1 cellular context compared by ENCODE assay signal in the genomic region with DNA sequence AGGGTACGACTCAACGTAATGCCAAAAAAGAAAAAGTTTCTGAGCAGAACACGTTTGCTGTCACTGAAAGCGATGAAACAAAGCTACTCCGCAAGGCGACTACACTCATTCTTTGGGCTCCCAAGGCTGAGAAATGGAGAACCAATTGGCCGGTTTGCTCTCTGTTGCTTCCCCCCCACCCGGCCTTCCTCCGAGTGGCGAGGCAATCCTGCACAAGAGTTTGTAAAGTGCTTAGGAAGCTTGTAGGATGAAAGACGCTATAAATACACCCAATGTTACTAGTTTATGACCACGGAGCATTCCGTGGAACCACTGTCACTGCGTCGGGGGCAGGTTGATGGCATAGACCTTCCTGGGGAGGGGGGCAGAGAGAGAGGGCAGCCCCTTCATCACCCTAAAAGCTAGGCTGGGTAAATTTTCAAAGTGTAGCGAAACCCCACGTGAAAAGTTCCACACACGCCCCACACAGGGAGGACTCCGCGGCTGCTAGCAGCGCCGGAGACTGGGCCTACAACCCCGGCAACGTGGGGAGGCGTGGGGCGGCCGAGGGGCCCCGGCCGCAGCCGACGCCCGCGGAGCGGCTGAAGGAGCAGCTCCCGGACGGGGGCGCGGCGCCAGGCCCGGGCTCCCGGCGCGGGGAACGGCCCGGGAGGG.
TF ChIP-seq lines count a peak whose summit lies in the region.

No MANE protein-coding gene starts in this region.

TF ChIP-seq in GM23338, 12 proteins besides CTCF, POLR2A, EP300 and RAD21 (continued from another document):
- TF ChIP-seq, protein P1, sequence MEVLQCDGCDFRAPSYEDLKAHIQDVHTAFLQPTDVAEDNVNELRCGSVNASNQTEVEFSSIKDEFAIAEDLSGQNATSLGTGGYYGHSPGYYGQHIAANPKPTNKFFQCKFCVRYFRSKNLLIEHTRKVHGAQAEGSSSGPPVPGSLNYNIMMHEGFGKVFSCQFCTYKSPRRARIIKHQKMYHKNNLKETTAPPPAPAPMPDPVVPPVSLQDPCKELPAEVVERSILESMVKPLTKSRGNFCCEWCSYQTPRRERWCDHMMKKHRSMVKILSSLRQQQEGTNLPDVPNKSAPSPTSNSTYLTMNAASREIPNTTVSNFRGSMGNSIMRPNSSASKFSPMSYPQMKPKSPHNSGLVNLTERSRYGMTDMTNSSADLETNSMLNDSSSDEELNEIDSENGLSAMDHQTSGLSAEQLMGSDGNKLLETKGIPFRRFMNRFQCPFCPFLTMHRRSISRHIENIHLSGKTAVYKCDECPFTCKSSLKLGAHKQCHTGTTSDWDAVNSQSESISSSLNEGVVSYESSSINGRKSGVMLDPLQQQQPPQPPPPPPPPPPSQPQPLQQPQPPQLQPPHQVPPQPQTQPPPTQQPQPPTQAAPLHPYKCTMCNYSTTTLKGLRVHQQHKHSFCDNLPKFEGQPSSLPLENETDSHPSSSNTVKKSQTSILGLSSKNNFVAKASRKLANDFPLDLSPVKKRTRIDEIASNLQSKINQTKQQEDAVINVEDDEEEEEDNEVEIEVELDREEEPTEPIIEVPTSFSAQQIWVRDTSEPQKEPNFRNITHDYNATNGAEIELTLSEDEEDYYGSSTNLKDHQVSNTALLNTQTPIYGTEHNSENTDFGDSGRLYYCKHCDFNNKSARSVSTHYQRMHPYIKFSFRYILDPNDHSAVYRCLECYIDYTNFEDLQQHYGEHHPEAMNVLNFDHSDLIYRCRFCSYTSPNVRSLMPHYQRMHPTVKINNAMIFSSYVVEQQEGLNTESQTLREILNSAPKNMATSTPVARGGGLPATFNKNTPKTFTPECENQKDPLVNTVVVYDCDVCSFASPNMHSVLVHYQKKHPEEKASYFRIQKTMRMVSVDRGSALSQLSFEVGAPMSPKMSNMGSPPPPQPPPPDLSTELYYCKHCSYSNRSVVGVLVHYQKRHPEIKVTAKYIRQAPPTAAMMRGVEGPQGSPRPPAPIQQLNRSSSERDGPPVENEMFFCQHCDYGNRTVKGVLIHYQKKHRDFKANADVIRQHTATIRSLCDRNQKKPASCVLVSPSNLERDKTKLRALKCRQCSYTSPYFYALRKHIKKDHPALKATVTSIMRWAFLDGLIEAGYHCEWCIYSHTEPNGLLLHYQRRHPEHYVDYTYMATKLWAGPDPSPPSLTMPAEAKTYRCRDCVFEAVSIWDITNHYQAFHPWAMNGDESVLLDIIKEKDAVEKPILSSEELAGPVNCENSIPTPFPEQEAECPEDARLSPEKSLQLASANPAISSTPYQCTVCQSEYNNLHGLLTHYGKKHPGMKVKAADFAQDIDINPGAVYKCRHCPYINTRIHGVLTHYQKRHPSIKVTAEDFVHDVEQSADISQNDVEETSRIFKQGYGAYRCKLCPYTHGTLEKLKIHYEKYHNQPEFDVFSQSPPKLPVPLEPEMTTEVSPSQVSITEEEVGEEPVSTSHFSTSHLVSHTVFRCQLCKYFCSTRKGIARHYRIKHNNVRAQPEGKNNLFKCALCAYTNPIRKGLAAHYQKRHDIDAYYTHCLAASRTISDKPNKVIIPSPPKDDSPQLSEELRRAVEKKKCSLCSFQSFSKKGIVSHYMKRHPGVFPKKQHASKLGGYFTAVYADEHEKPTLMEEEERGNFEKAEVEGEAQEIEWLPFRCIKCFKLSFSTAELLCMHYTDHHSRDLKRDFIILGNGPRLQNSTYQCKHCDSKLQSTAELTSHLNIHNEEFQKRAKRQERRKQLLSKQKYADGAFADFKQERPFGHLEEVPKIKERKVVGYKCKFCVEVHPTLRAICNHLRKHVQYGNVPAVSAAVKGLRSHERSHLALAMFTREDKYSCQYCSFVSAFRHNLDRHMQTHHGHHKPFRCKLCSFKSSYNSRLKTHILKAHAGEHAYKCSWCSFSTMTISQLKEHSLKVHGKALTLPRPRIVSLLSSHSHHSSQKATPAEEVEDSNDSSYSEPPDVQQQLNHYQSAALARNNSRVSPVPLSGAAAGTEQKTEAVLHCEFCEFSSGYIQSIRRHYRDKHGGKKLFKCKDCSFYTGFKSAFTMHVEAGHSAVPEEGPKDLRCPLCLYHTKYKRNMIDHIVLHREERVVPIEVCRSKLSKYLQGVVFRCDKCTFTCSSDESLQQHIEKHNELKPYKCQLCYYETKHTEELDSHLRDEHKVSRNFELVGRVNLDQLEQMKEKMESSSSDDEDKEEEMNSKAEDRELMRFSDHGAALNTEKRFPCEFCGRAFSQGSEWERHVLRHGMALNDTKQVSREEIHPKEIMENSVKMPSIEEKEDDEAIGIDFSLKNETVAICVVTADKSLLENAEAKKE (CRISPR knock-in tag; IDR thresholded peaks at IDR 0.05), result no peak
- TF ChIP-seq STAT1 (IDR thresholded peaks at IDR 0.05; ENCODE audit: unreplicated experiment), result no peak
- no peak for TF ChIP-seq EZH2phosphoT487 (IDR thresholded peaks at IDR 0.05; ENCODE audit: unreplicated experiment)
